ENCODE assay signal across 28 cellular contexts in genomic region chr17:50225693-50226092, GRCh38. TPM values are rescaled to one million over a fixed set of nuclear protein-coding genes. Genes with fewer than 3 reads are reported as not detected.
"Had no signal": no experiment of that assay in that cellular context is flagged by ENCODE, and none has a peak within 500 bp of the region (broad histone marks: within the 10 kb centered on the region; RNA-seq: fewer than 3 reads in every experiment).

No MANE protein-coding gene starts in this region.

- ATAC-seq: foreskin keratinocyte; gastroesophageal sphincter; heart right ventricle; left cardiac atrium; left lung; left ventricle myocardium superior; lower lobe of right lung; mucosa of descending colon; naive thymus-derived CD8-positive, alpha-beta T cell had no signal

- H3K9me3 ChIP-seq: esophagus muscularis mucosa, gastroesophageal sphincter had no signal

- H3K36me3 ChIP-seq: esophagus muscularis mucosa, gastroesophageal sphincter, heart right ventricle, left lung, lower lobe of right lung had no signal

- H3K4me3 ChIP-seq: coronary artery, dorsolateral prefrontal cortex, esophagus muscularis mucosa, gastroesophageal sphincter, heart right ventricle, left lung, lower lobe of right lung, mucosa of descending colon had no signal

- FAIRE-seq: endothelial cell of umbilical vein, frontal cortex, islet of Langerhans, keratinocyte had no signal

- H3K27me3 ChIP-seq: esophagus muscularis mucosa, foreskin keratinocyte, gastroesophageal sphincter, left lung had no signal

- H3K27ac ChIP-seq: coronary artery, dorsolateral prefrontal cortex, esophagus muscularis mucosa, foreskin keratinocyte, gastroesophageal sphincter, heart right ventricle, left lung, lower lobe of right lung had no signal

- DNase-seq: dermis blood vessel endothelial cell; dorsolateral prefrontal cortex; effector CD4-positive, alpha-beta T cell; effector memory CD4-positive, alpha-beta T cell; foreskin keratinocyte; heart right ventricle; hippocampal formation; left cardiac atrium; left lung; left ventricle myocardium superior; lower lobe of right lung; mesenchymal stem cell; mucosa of descending colon; naive B cell; naive thymus-derived CD8-positive, alpha-beta T cell had no signal

RNA-seq across cellular contexts. Expression of gene COL1A1, which starts 24.3 kb away (rescaled TPM):
- polyA plus RNA-seq: naive thymus-derived CD8-positive, alpha-beta T cell had no signal

RNA-seq across cellular contexts. Expression of gene TMEM92, which starts 48.6 kb away (rescaled TPM):
- total RNA-seq: endothelial cell of umbilical vein; fibroblast of villous mesenchyme; frontal cortex; heart right ventricle; left ventricle myocardium superior; lung microvascular endothelial cell; mesenteric fat pad; myocyte; naive thymus-derived CD8-positive, alpha-beta T cell had no signal
- polyA plus RNA-seq: naive thymus-derived CD8-positive, alpha-beta T cell had no signal

RNA-seq across cellular contexts. Expression of gene SGCA, which starts 59.9 kb away (rescaled TPM):
- total RNA-seq: dermis blood vessel endothelial cell; endothelial cell of umbilical vein; fibroblast of villous mesenchyme; foreskin keratinocyte; frontal cortex; kidney epithelial cell; lung microvascular endothelial cell; mesothelial cell of epicardium; naive thymus-derived CD8-positive, alpha-beta T cell had no signal
- polyA plus RNA-seq: endothelial cell of umbilical vein, foreskin keratinocyte, keratinocyte had no signal
